Comparison of ENCODE assay signal across 13 cellular contexts in the genomic region with DNA sequence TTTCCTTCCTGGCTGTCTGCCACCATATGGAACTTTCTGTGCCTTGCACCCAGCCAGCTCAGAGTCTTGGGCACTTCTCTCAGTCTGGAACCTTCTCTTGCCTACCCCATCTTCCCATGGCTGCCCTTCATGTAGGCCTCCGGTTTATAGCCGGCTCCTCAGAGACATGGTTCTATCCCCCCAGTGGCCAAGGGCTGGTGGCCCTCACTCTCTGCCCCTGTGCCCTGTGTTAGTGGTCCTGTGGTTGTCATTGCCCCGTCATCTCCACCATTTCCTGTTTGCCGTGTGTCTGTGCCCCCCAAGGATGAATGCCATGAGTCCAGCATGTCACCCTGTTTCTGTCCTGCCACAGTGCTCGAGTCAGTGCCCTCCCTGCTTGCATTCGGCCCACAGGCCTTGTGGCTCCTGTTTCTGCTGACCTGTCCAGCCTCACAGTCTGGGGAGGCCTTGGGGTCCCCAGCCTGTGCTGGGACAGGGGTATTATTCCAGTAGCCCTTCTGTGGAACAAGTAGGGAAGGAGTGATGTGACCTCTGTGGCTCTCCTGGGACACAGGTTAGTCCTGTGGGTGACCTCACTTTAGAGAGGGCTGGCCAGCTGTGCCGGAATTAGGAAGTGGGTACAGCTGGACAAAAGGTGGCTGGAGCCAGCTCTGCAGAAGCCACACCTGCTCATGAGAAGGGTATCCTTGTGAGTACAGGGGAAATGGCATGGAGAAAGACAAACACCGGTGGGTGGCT. TPM values are rescaled to one million over a fixed set of nuclear protein-coding genes. Genes with fewer than 3 reads are reported as not detected.
DNase-seq lines count a peak whose midpoint lies in the region; ATAC-seq and TF ChIP-seq lines count a peak whose summit lies in the region.
"Had no signal": no experiment of that assay in that cellular context is flagged by ENCODE, and none has a peak within 500 bp of the region (broad histone marks: within the 10 kb centered on the region; RNA-seq: fewer than 3 reads in every experiment).

No MANE protein-coding gene starts in this region.

- no peaks in the 10 kb centered on the region; the same call in 2 of the 3 replicates for H3K9me3 Mint-ChIP-seq in GM23338
- H3K9me3 Mint-ChIP-seq: activated naive CD4-positive, alpha-beta T cell treated with anti-CD3 and anti-CD28 coated beads, Interleukin-2, amount 10 ng/mL, durations not matched to agents 7 days and 5 days had no signal

- H3K4me3 Mint-ChIP-seq in GM23338: no peak overlapping the region
- H3K4me3 Mint-ChIP-seq: activated CD4-positive, alpha-beta T cell treated with anti-CD3 and anti-CD28 coated beads for 36 hours; activated naive CD4-positive, alpha-beta T cell treated with anti-CD3 and anti-CD28 coated beads, Interleukin-2, amount 10 ng/mL, durations not matched to agents 7 days and 5 days had no signal

- no peak overlapping the region for H2AFZ ChIP-seq in GM23338

- DNase-seq in GM23338 (ENCODE audit: low spot score) (no peak), breast epithelium (ENCODE audit: low spot score in 2 of 2) (peak in 1 of 2 donors; percentile 36), right lobe of liver (no peak), sciatic nerve (ENCODE audit: low spot score) (no peak)
- no peak for DNase-seq in activated CD4-positive, alpha-beta T cell treated with anti-CD3 and anti-CD28 coated beads for 4 hours
- DNase-seq: activated CD4-positive, alpha-beta T cell treated with anti-CD3 and anti-CD28 coated beads for 36 hours; activated naive CD4-positive, alpha-beta T cell treated with anti-CD3 and anti-CD28 coated beads, Interleukin-2, amount 10 ng/mL, durations not matched to agents 7 days and 5 days; stimulated activated CD4-positive, alpha-beta T cell treated with anti-CD3 and anti-CD28 coated beads, Interleukin-4, amount 100 ng/mL, for 4 hours had no signal

- H3K27ac Mint-ChIP-seq in GM23338: 0 out of 2 replicates have a peak overlapping the region, but pooled peaks have one; percentile 30
- H3K27ac Mint-ChIP-seq: activated CD4-positive, alpha-beta T cell treated with anti-CD3 and anti-CD28 coated beads for 36 hours; activated naive CD4-positive, alpha-beta T cell treated with anti-CD3 and anti-CD28 coated beads, Interleukin-2, amount 10 ng/mL, durations not matched to agents 7 days and 5 days had no signal

- H3K4me3 ChIP-seq in GM23338 (no peak overlapping the region), breast epithelium (no peak overlapping the region), right lobe of liver (no peak overlapping the region)
- H3K4me3 ChIP-seq: left lung, tibial nerve had no signal

- H3K27me3 Mint-ChIP-seq in GM23338 (ENCODE audit: insufficient read depth, low read depth, poor library complexity): peaks cover 10% of the 10 kb centered on the region
- H3K27me3 Mint-ChIP-seq: activated CD4-positive, alpha-beta T cell treated with anti-CD3 and anti-CD28 coated beads for 36 hours; activated naive CD4-positive, alpha-beta T cell treated with anti-CD3 and anti-CD28 coated beads, Interleukin-2, amount 10 ng/mL, durations not matched to agents 7 days and 5 days had no signal

- WGBS in right lobe of liver (ENCODE audit: insufficient coverage, low coverage, low lambda C conversion rate, missing lambda C conversion rate): 57% methylated on average over 7 of the region's 8 CpGs

- no peak for TF ChIP-seq CTCF in GM23338 (conservative IDR thresholded peaks at IDR 0.05; ENCODE audit: low read depth in 2 of 2)
- no peak for TF ChIP-seq CTCF in breast epithelium (IDR thresholded peaks at IDR 0.05)
- no peak for TF ChIP-seq CTCF in right lobe of liver (IDR thresholded peaks at IDR 0.05)

- TF ChIP-seq POLR2A in breast epithelium (IDR thresholded peaks at IDR 0.05) (no peak), right lobe of liver (IDR thresholded peaks at IDR 0.05) (no peak)

- H3K27me3 ChIP-seq in GM23338 (ENCODE audit: insufficient read depth) (no peaks in the 10 kb centered on the region), breast epithelium (no peaks in the 10 kb centered on the region), right lobe of liver (no peaks in the 10 kb centered on the region)
- H3K27me3 ChIP-seq: left lung, tibial nerve had no signal

- H3K4me1 ChIP-seq in GM23338 (ENCODE audit: insufficient read depth) (no peaks in the 10 kb centered on the region), breast epithelium (peaks cover 12 to 24% of the 10 kb centered on the region in 2 donors), right lobe of liver (peaks cover 0 to 22% (median 8%) of the 10 kb centered on the region in 4 donors)

- no peaks in the 10 kb centered on the region for H3F3A ChIP-seq in GM23338 (replicated peaks; ENCODE audit: low read depth)

- no peaks in the 10 kb centered on the region for H3K36me3 Mint-ChIP-seq in GM23338 (ENCODE audit: low read depth)
- H3K36me3 Mint-ChIP-seq: activated naive CD4-positive, alpha-beta T cell treated with anti-CD3 and anti-CD28 coated beads, Interleukin-2, amount 10 ng/mL, durations not matched to agents 7 days and 5 days had no signal

- no peak for ATAC-seq in GM23338
- peak in 1 of 4 donors; percentile 55 for ATAC-seq in right lobe of liver
- peak; percentile 21 for ATAC-seq in sciatic nerve
- no peak for ATAC-seq in HG02763 (IDR thresholded peaks at IDR 0.05; ENCODE audit: unreplicated experiment)
- ATAC-seq in GM21723 (IDR thresholded peaks at IDR 0.05; ENCODE audit: unreplicated experiment): no peak
- no peak for ATAC-seq in GM18511 (IDR thresholded peaks at IDR 0.05; ENCODE audit: unreplicated experiment)
- ATAC-seq: activated CD4-positive, alpha-beta T cell treated with anti-CD3 and anti-CD28 coated beads for 36 hours had no signal

- H3K36me3 ChIP-seq in GM23338 (ENCODE audit: insufficient read depth) (no peaks in the 10 kb centered on the region), breast epithelium (no peaks in the 10 kb centered on the region), right lobe of liver (no peaks in the 10 kb centered on the region)
- H3K36me3 ChIP-seq: left lung, tibial nerve had no signal

- H3K9me3 ChIP-seq in breast epithelium: no peaks in the 10 kb centered on the region
- H3K9me3 ChIP-seq in right lobe of liver: no peaks in the 10 kb centered on the region
- H3K9me3 ChIP-seq: left lung, tibial nerve had no signal

- intact Hi-C loops in breast epithelium (cut with DNase I; ENCODE audit: low total_unique reads): no loop called here
- intact Hi-C loops in right lobe of liver (cut with DNase I): no loop called here
- intact Hi-C loops in sciatic nerve (cut with DNase I): no loop called here

- no peak overlapping the region for H3K27ac ChIP-seq in GM23338 (ENCODE audit: low read depth)
- H3K27ac ChIP-seq in breast epithelium: peak overlapping the region; percentile 77 to 80
- H3K27ac ChIP-seq in right lobe of liver: peak overlapping the region; percentile 10 to 31 (median 18)

- H3K4me2 ChIP-seq in GM23338: no peak overlapping the region

- H3K9me2 ChIP-seq in GM23338 (ENCODE audit: insufficient read depth): no peaks in the 10 kb centered on the region

- H4K20me1 ChIP-seq in GM23338 (replicated peaks; ENCODE audit: insufficient read depth): no peaks in the 10 kb centered on the region

- peaks cover 6% of the 10 kb centered on the region for H3K79me2 ChIP-seq in GM23338 (replicated peaks; ENCODE audit: insufficient read depth)

- H3K4me1 Mint-ChIP-seq in GM23338: peaks cover 17% of the 10 kb centered on the region
- H3K4me1 Mint-ChIP-seq: activated CD4-positive, alpha-beta T cell treated with anti-CD3 and anti-CD28 coated beads for 36 hours; activated naive CD4-positive, alpha-beta T cell treated with anti-CD3 and anti-CD28 coated beads, Interleukin-2, amount 10 ng/mL, durations not matched to agents 7 days and 5 days had no signal

TF ChIP-seq in GM23338, 12 proteins besides CTCF, POLR2A, EP300 and RAD21 (continues in another document):
- no peak for TF ChIP-seq EZH2phosphoT487 (IDR thresholded peaks at IDR 0.05; ENCODE audit: unreplicated experiment)
- TF ChIP-seq POLR2AphosphoS5 (IDR thresholded peaks at IDR 0.05; ENCODE audit: low read depth): no peak
- no peak for TF ChIP-seq STAT1 (IDR thresholded peaks at IDR 0.05; ENCODE audit: unreplicated experiment)
- no peak for TF ChIP-seq NANOG (IDR thresholded peaks at IDR 0.05; ENCODE audit: borderline replicate concordance)
- TF ChIP-seq ETS1 (IDR thresholded peaks at IDR 0.05): no peak
- no peak for TF ChIP-seq ZNF114 (CRISPR knock-in tag; IDR thresholded peaks at IDR 0.05)
- no peak for TF ChIP-seq CREB1 (CRISPR knock-in tag; IDR thresholded peaks at IDR 0.05; ENCODE audit: low read depth)

RNA-seq across cellular contexts. Expression of gene ST3GAL4, which starts 30.7 kb away (rescaled TPM):
- total RNA-seq in GM23338 (2014; rRNA removed; shearing (Covaris generic)): 16.6 and 28.0 TPM in 2 replicates
- polyA plus RNA-seq in GM23338 (2016; fragmentation: Nextera tagmentation; extraction: Ambion mirVana): 10.1 and 10.8 TPM in 2 replicates
- total RNA-seq in breast epithelium (10 to 100 TPM; 17.6 to 36.2 (median 32.8) TPM), right lobe of liver (10 to 100 TPM in 4 of 6 experiments, 1 to 10 TPM in 2; 7.0 to 25.6 (median 17.5) TPM), sciatic nerve (72.4 TPM)
